12 cellular contexts compared by ENCODE assay signal in the genomic region with DNA sequence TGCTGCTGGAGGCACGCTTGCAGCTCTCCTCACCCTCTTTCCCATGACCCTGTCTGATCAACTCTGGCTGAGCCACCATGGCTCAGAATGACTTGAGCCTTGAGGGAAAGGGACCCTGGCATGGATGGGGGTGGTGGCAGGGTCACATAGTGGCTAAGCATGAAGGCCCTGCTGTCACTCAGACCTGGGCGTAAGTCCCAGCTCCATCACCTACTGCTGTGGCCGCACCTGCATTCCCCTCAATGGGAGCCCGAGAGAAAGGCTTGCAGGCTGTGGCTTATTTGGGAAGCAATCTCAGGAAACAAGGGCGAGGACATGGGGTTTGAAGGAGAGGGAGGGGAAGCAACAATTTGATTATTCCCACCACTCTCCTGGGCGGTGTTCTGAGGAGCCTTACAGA. TPM values are rescaled to one million over a fixed set of nuclear protein-coding genes. Genes with fewer than 3 reads are reported as not detected.
A peak's percentile ranks its signal among the peaks of the same experiment; 100 is the strongest.
DNase-seq lines count a peak whose midpoint lies in the region; ATAC-seq and TF ChIP-seq lines count a peak whose summit lies in the region.
"Had no signal": no experiment of that assay in that cellular context is flagged by ENCODE, and none has a peak within 500 bp of the region (broad histone marks: within the 10 kb centered on the region; RNA-seq: fewer than 3 reads in every experiment).

No MANE protein-coding gene starts in this region.

- H3K27ac ChIP-seq in BLaER1 (no peak overlapping the region), osteoblast (ENCODE audit: low read depth, low read length) (no peak overlapping the region), mammary epithelial cell (ENCODE audit: insufficient read depth, low read depth, low read length) (no peak overlapping the region)
- H3K27ac ChIP-seq: C4-2B had no signal

- H3K4me1 Mint-ChIP-seq in T-helper 17 cell (peaks cover 12% of the 10 kb centered on the region), mesothelial cell of epicardium (peaks cover 3% of the 10 kb centered on the region)
- H3K4me1 Mint-ChIP-seq in activated naive CD4-positive, alpha-beta T cell treated with anti-CD3 and anti-CD28 coated beads for 36 hours (ENCODE audit: low read depth), result peaks cover 9% of the 10 kb centered on the region

- H3K4me3 Mint-ChIP-seq in T-helper 17 cell (peak overlapping the region; percentile 9), mesothelial cell of epicardium (peak overlapping the region; percentile 8)
- no peak overlapping the region for H3K4me3 Mint-ChIP-seq in activated naive CD4-positive, alpha-beta T cell treated with anti-CD3 and anti-CD28 coated beads for 36 hours

- intact Hi-C loops in mammary epithelial cell (cut with micrococcal nuclease), result no loop called here
- intact Hi-C loops in activated naive CD4-positive, alpha-beta T cell treated with anti-CD3 and anti-CD28 coated beads for 36 hours (cut with micrococcal nuclease), result no loop called here

- H3K9me3 ChIP-seq in BLaER1 (no peaks in the 10 kb centered on the region), T-helper 17 cell (ENCODE audit: control insufficient read depth, low read length, poor library complexity, severe bottlenecking) (no peaks in the 10 kb centered on the region), osteoblast (ENCODE audit: low read depth, low read length) (no peaks in the 10 kb centered on the region), mammary epithelial cell (replicated peaks; ENCODE audit: insufficient read depth, low read length) (no peaks in the 10 kb centered on the region)

- H3K27ac Mint-ChIP-seq in T-helper 17 cell, result no peak overlapping the region
- H3K27ac Mint-ChIP-seq in mesothelial cell of epicardium, result no peak overlapping the region
- no peak overlapping the region for H3K27ac Mint-ChIP-seq in activated naive CD4-positive, alpha-beta T cell treated with anti-CD3 and anti-CD28 coated beads for 36 hours

- H3K36me3 ChIP-seq in BLaER1 (no peaks in the 10 kb centered on the region), osteoblast (ENCODE audit: insufficient read depth, low read length) (no peaks in the 10 kb centered on the region), mammary epithelial cell (ENCODE audit: insufficient read depth, low read length) (no peaks in the 10 kb centered on the region)

- H3K9ac ChIP-seq in BLaER1 (no peak overlapping the region), mammary epithelial cell (ENCODE audit: insufficient read depth, low read length) (no peak overlapping the region)

- no peak overlapping the region for H3K4me3 ChIP-seq in BLaER1
- H3K4me3 ChIP-seq in osteoblast (ENCODE audit: insufficient read depth, low read length), result no peak overlapping the region
- H3K4me3 ChIP-seq in mammary epithelial cell (replicated peaks in 1 of 3; ENCODE audit: insufficient read depth in 1 of 3, low read depth in 2 of 3, low read length in 3 of 3), result no peak overlapping the region

- H2AFZ ChIP-seq in osteoblast (ENCODE audit: low read length), result no peak overlapping the region
- no peak overlapping the region for H2AFZ ChIP-seq in mammary epithelial cell (ENCODE audit: low read depth, low read length)

- BruUV-seq in mammary epithelial cell (replicated peaks; lab: Mats Ljungman, UMichigan), result no TSS peak

- ATAC-seq in T-helper 17 cell (no peak), GM18870 (IDR thresholded peaks at IDR 0.05; ENCODE audit: unreplicated experiment) (no peak)

- no peaks in the 10 kb centered on the region for H3K9me3 Mint-ChIP-seq in mesothelial cell of epicardium
- no peaks in the 10 kb centered on the region for H3K9me3 Mint-ChIP-seq in activated naive CD4-positive, alpha-beta T cell treated with anti-CD3 and anti-CD28 coated beads for 36 hours

- H3K27me3 ChIP-seq in BLaER1, result no peaks in the 10 kb centered on the region
- H3K27me3 ChIP-seq in osteoblast (ENCODE audit: insufficient read depth, low read length), result peaks cover 28% of the 10 kb centered on the region
- peaks cover 21% of the 10 kb centered on the region for H3K27me3 ChIP-seq in mammary epithelial cell (ENCODE audit: insufficient read depth, low read length)

- peaks cover 60% of the 10 kb centered on the region for H3K4me1 ChIP-seq in BLaER1
- H3K4me1 ChIP-seq in osteoblast (ENCODE audit: insufficient read depth, low read length), result no peaks in the 10 kb centered on the region
- H3K4me1 ChIP-seq in mammary epithelial cell (ENCODE audit: insufficient read depth, low read length), result peaks cover 7% of the 10 kb centered on the region

- dilution Hi-C loops in mammary epithelial cell (cut with HindIII; ENCODE audit: low sequenced_read_pairs), result no loop called here

- no peak for TF ChIP-seq CTCF in mesothelial cell of epicardium (IDR thresholded peaks at IDR 0.05; ENCODE audit: unreplicated experiment)
- TF ChIP-seq CTCF in osteoblast (IDR thresholded peaks at IDR 0.05; ENCODE audit: extremely low read depth, low read depth, low read length), result no peak
- TF ChIP-seq CTCF in mammary epithelial cell (conservative IDR thresholded peaks at IDR 0.05 in 1 of 2, IDR thresholded peaks at IDR 0.05 in 1 of 2; ENCODE audit: extremely low read depth in 1 of 2, insufficient read depth in 1 of 2, low read depth in 1 of 2, low read length in 2 of 2), result no peak

- in situ Hi-C loops in mammary epithelial cell (cut with MboI; ENCODE audit: low sequenced_read_pairs in 2 of 2), result no loop called here

- H3K79me2 ChIP-seq in osteoblast (ENCODE audit: insufficient read depth, low read length) (no peaks in the 10 kb centered on the region), mammary epithelial cell (ENCODE audit: insufficient read depth, low read length) (no peaks in the 10 kb centered on the region)

- 76% methylated on average over 4 of the region's 6 CpGs for WGBS in mammary epithelial cell (ENCODE audit: low coverage, missing lambda C conversion rate)

- CTCF ChIA-PET in mammary epithelial cell (lab: Charles Lee; ENCODE audit: low non-redundant PET), result no interaction called here
- CTCF ChIA-PET in activated naive CD4-positive, alpha-beta T cell treated with anti-CD3 and anti-CD28 coated beads for 36 hours (lab: Charles Lee), result no interaction called here

- H4K20me1 ChIP-seq in BLaER1 (0 out of 2 replicates have a peak, but pooled peaks cover 4% of the 10 kb centered on the region), osteoblast (ENCODE audit: insufficient read depth, low read length) (no peaks in the 10 kb centered on the region), mammary epithelial cell (ENCODE audit: insufficient read depth, low read length) (no peaks in the 10 kb centered on the region)

- H3K27me3 Mint-ChIP-seq in T-helper 17 cell, result peaks cover 35% of the 10 kb centered on the region
- H3K27me3 Mint-ChIP-seq in mesothelial cell of epicardium (ENCODE audit: low read depth), result peaks cover 56% of the 10 kb centered on the region
- peaks cover 31% of the 10 kb centered on the region for H3K27me3 Mint-ChIP-seq in activated naive CD4-positive, alpha-beta T cell treated with anti-CD3 and anti-CD28 coated beads for 36 hours (ENCODE audit: low read depth)

- peak overlapping the region; percentile 43 for H3K4me2 ChIP-seq in BLaER1
- no peak overlapping the region for H3K4me2 ChIP-seq in osteoblast (ENCODE audit: insufficient read depth, low read length)
- H3K4me2 ChIP-seq in mammary epithelial cell (ENCODE audit: insufficient read depth, low read depth, low read length), result no peak overlapping the region

- DNase-seq in T-helper 17 cell (no peak), mesothelial cell of epicardium (ENCODE audit: low spot score in 2 of 2, unreplicated experiment in 2 of 2) (no peak), osteoblast (ENCODE audit: insufficient read length, low spot score, missing footprints) (peak; percentile 41), mammary epithelial cell (no peak)
- DNase-seq in activated naive CD4-positive, alpha-beta T cell treated with anti-CD3 and anti-CD28 coated beads for 36 hours, result no peak
- DNase-seq: 8988T; CD4-positive, alpha-beta memory T cell; DMS79; H7 had no signal

- peaks cover 5% of the 10 kb centered on the region for H3K36me3 Mint-ChIP-seq in T-helper 17 cell (ENCODE audit: low read depth)
- H3K36me3 Mint-ChIP-seq in mesothelial cell of epicardium, result no peaks in the 10 kb centered on the region
- H3K36me3 Mint-ChIP-seq in activated naive CD4-positive, alpha-beta T cell treated with anti-CD3 and anti-CD28 coated beads for 36 hours (ENCODE audit: low read depth), result no peaks in the 10 kb centered on the region
- H3K36me3 Mint-ChIP-seq: CD4-positive, alpha-beta memory T cell had no signal

RNA-seq across cellular contexts. Expression of gene RAP1GAP2, which starts 17.7 kb away (rescaled TPM):
- 100 to 1,000 TPM in 1 of 2 donors, 10 to 100 TPM in 1; 77.3 to 109 TPM for total RNA-seq in T-helper 17 cell
- 6.4 to 8.3 TPM (median 7.1 TPM) in 3 replicates for total RNA-seq in mesothelial cell of epicardium
- total RNA-seq in osteoblast, result 2.7 and 2.9 TPM in 2 replicates
- 10 to 100 TPM; 22.3 to 41.2 TPM for total RNA-seq in mammary epithelial cell
- 25.0 TPM for polyA plus RNA-seq in mammary epithelial cell
- polyA minus RNA-seq in mammary epithelial cell, result 47.0 TPM
- total RNA-seq in activated naive CD4-positive, alpha-beta T cell treated with anti-CD3 and anti-CD28 coated beads for 36 hours, result under 1 TPM; 0.81 to 0.86 TPM

RNA-seq across cellular contexts. Expression of gene CCDC92B, which starts 29.0 kb away (rescaled TPM):
- under 1 TPM; 0.13 to 0.37 TPM for total RNA-seq in T-helper 17 cell
- total RNA-seq in mesothelial cell of epicardium, result 0.47 to 0.62 TPM (median 0.58 TPM) in 3 replicates
- not detected in 2 replicates for total RNA-seq in osteoblast
- total RNA-seq in mammary epithelial cell, result under 1 TPM in 1 of 2 donors, not detected in 1; 0.09 TPM
- polyA plus RNA-seq in mammary epithelial cell, result 0.02 TPM
- not detected for polyA minus RNA-seq in mammary epithelial cell
- under 1 TPM; 0.07 to 0.12 TPM for total RNA-seq in activated naive CD4-positive, alpha-beta T cell treated with anti-CD3 and anti-CD28 coated beads for 36 hours
- polyA plus RNA-seq: CD4-positive, alpha-beta memory T cell had no signal
